8 cellular contexts compared by ENCODE assay signal in genomic region chr2:65054749-65055426, GRCh38. TPM values are rescaled to one million over a fixed set of nuclear protein-coding genes. Genes with fewer than 3 reads are reported as not detected.
A peak's percentile ranks its signal among the peaks of the same experiment; 100 is the strongest.
DNase-seq lines count a peak whose midpoint lies in the region; TF ChIP-seq lines count a peak whose summit lies in the region.

No MANE protein-coding gene starts in this region.

- H3K9me3 Mint-ChIP-seq in activated naive CD4-positive, alpha-beta T cell treated with anti-CD3 and anti-CD28 coated beads, Interleukin-2, amount 10 ng/mL, durations not matched to agents 7 days and 5 days, result no peaks in the 10 kb centered on the region
- no peaks in the 10 kb centered on the region for H3K9me3 Mint-ChIP-seq in immature natural killer cell

- H3K36me3 Mint-ChIP-seq in activated naive CD4-positive, alpha-beta T cell treated with anti-CD3 and anti-CD28 coated beads, Interleukin-2, amount 10 ng/mL, durations not matched to agents 7 days and 5 days, result peaks cover 2% of the 10 kb centered on the region
- H3K36me3 Mint-ChIP-seq in immature natural killer cell, result no peaks in the 10 kb centered on the region

- no peaks in the 10 kb centered on the region for H3K36me3 ChIP-seq in subcutaneous abdominal adipose tissue (ENCODE audit: control insufficient read depth in 5 of 5, insufficient read depth in 5 of 5, low read length in 5 of 5)

- CTCF ChIA-PET in activated naive CD4-positive, alpha-beta T cell treated with anti-CD3 and anti-CD28 coated beads, Interleukin-2, amount 10 ng/mL, durations not matched to agents 7 days and 5 days (lab: Charles Lee), result interaction anchor here (0.5 to 1.9 kb wide), 7 partner anchors 10 to 919 kb away, joined by 3 to 14 read pairs (median 3); no protein-coding TSS in a partner anchor

- no peak for TF ChIP-seq CTCF in VCaP (conservative IDR thresholded peaks at IDR 0.05)

- H3K9ac ChIP-seq in subcutaneous abdominal adipose tissue (ENCODE audit: low read length in 5 of 5), result peak overlapping the region in 2 of 5 donors; percentile 41 to 82

- no peaks in the 10 kb centered on the region for H3K9me3 ChIP-seq in subcutaneous abdominal adipose tissue (ENCODE audit: control insufficient read depth in 5 of 5, low read length in 5 of 5)

- H3K27me3 ChIP-seq in subcutaneous abdominal adipose tissue (ENCODE audit: control insufficient read depth in 5 of 5, insufficient read depth in 4 of 5, low read length in 5 of 5), result no peaks in the 10 kb centered on the region

- peak overlapping the region in 4 of 5 donors; percentile 77 to 89 (median 80) for H3K4me3 ChIP-seq in subcutaneous abdominal adipose tissue (ENCODE audit: low read depth in 1 of 5, low read length in 5 of 5)

- H3K4me1 Mint-ChIP-seq in activated naive CD4-positive, alpha-beta T cell treated with anti-CD3 and anti-CD28 coated beads, Interleukin-2, amount 10 ng/mL, durations not matched to agents 7 days and 5 days, result peaks cover 64% of the 10 kb centered on the region
- peaks cover 33 to 43% of the 10 kb centered on the region in 2 donors for H3K4me1 Mint-ChIP-seq in immature natural killer cell

- peak overlapping the region; percentile 82; the same call in 1 of the 2 replicates for H3K27ac ChIP-seq in VCaP
- H3K27ac ChIP-seq in subcutaneous abdominal adipose tissue (ENCODE audit: low read depth, low read length), result no peak overlapping the region

- peak overlapping the region; percentile 24 for H3K27ac Mint-ChIP-seq in activated naive CD4-positive, alpha-beta T cell treated with anti-CD3 and anti-CD28 coated beads, Interleukin-2, amount 10 ng/mL, durations not matched to agents 7 days and 5 days
- peak overlapping the region in 4 of 6 donors; percentile 91 to 94 (median 92) for H3K27ac Mint-ChIP-seq in immature natural killer cell

- peak overlapping the region; percentile 95 for H3K4me3 Mint-ChIP-seq in activated naive CD4-positive, alpha-beta T cell treated with anti-CD3 and anti-CD28 coated beads, Interleukin-2, amount 10 ng/mL, durations not matched to agents 7 days and 5 days
- H3K4me3 Mint-ChIP-seq in immature natural killer cell, result peak overlapping the region; percentile 94 to 99 (median 97)

- H3K27me3 Mint-ChIP-seq in activated naive CD4-positive, alpha-beta T cell treated with anti-CD3 and anti-CD28 coated beads, Interleukin-2, amount 10 ng/mL, durations not matched to agents 7 days and 5 days, result no peaks in the 10 kb centered on the region
- H3K27me3 Mint-ChIP-seq in immature natural killer cell (ENCODE audit: low read depth in 3 of 3), result peaks cover 7 to 13% (median 10%) of the 10 kb centered on the region in 3 donors

- no peak for DNase-seq in activated naive CD4-positive, alpha-beta T cell treated with anti-CD3 and anti-CD28 coated beads, Interleukin-2, amount 10 ng/mL, durations not matched to agents 7 days and 5 days
- DNase-seq in activated naive CD4-positive, alpha-beta T cell treated with Interleukin-2 at 50 U/mL for 16 hours, result no peak
- no peak for DNase-seq in immature natural killer cell
- no peak for DNase-seq in NCI-H2081 (lab: John Stamatoyannopoulos, UW)
- DNase-seq in pons (ENCODE audit: low spot score), result no peak
- DNase-seq in NCI-H146 treated with DMSO at 0.1 percent for 48 hours (lab: John Stamatoyannopoulos, UW; ENCODE audit: unreplicated experiment), result no peak

- peaks cover 2 to 49% (median 42%) of the 10 kb centered on the region in 5 donors for H3K4me1 ChIP-seq in subcutaneous abdominal adipose tissue (ENCODE audit: control insufficient read depth in 5 of 5, insufficient read depth in 5 of 5, low read length in 5 of 5)

RNA-seq across cellular contexts. Expression of gene CEP68, which starts 1.3 kb away (rescaled TPM):
- 1 to 10 TPM; 5.8 to 8.6 (median 7.9) TPM for polyA plus RNA-seq in immature natural killer cell
